Comparison of ENCODE assay signal across 16 cellular contexts in genomic region chr19:43021629-43022028, GRCh38. TPM values are rescaled to one million over a fixed set of nuclear protein-coding genes. Genes with fewer than 3 reads are reported as not detected.
DNase-seq lines count a peak whose midpoint lies in the region; ATAC-seq, FAIRE-seq and TF ChIP-seq lines count a peak whose summit lies in the region.
"Not testable (repeated sequence)": the region's sequence is repeated elsewhere in the genome, so short reads cannot be mapped to it uniquely, and the experiment has no call there.
"Had no signal": no experiment of that assay in that cellular context is flagged by ENCODE, and none has a peak within 500 bp of the region (broad histone marks: within the 10 kb centered on the region; RNA-seq: fewer than 3 reads in every experiment).

No MANE protein-coding gene starts in this region.

- CTCF ChIA-PET in AG04450 (lab: Charles Lee): not testable (repeated sequence)

- not testable (repeated sequence) for H3K27me3 Mint-ChIP-seq in astrocyte (ENCODE audit: low read depth, unreplicated experiment)

- peaks cover 19% of the 10 kb centered on the region for H3K4me1 ChIP-seq in RWPE2 (ENCODE audit: insufficient read depth, poor library complexity, severe bottlenecking)
- not testable (repeated sequence) for H3K4me1 ChIP-seq in astrocyte (ENCODE audit: insufficient read depth, low read length)

- H3K4me1 Mint-ChIP-seq in astrocyte (ENCODE audit: low read depth, unreplicated experiment): not testable (repeated sequence)

- not testable (repeated sequence) for TF ChIP-seq CTCF in AG04450 (IDR thresholded peaks at IDR 0.05; ENCODE audit: low read depth, low read length); RWPE2 (IDR thresholded peaks at IDR 0.05; ENCODE audit: poor library complexity, severe bottlenecking); astrocyte (IDR thresholded peaks at IDR 0.05; ENCODE audit: insufficient read depth, low read depth, low read length)

- DNase-seq in AG04450 (ENCODE audit: low read depth, low spot score) (peak; percentile 76), G401 (ENCODE audit: low spot score) (peak; percentile 74), HT1080 (ENCODE audit: low read depth) (peak; percentile 89), astrocyte (ENCODE audit: low read depth) (peak; percentile 93), epithelial cell of prostate (ENCODE audit: low read depth, low spot score) (peak; percentile 98), hepatic stellate cell (ENCODE audit: low spot score) (peak; percentile 59), renal cortical epithelial cell (ENCODE audit: low read depth) (peak; percentile 80)
- DNase-seq in RWPE2 (ENCODE audit: low spot score): not testable (repeated sequence)

- peaks cover 26% of the 10 kb centered on the region for H3K9me3 Mint-ChIP-seq in astrocyte (ENCODE audit: unreplicated experiment)

- in situ Hi-C loops in G401 (cut with HindIII; ENCODE audit: low sequenced_read_pairs): not testable (repeated sequence)

- H3K36me3 ChIP-seq in RWPE2 (ENCODE audit: low read depth); astrocyte (ENCODE audit: insufficient read depth, low read length): not testable (repeated sequence)

- not testable (repeated sequence) for H3K27me3 ChIP-seq in AG04450 (ENCODE audit: control insufficient read depth, insufficient read depth, low read length); RWPE2 (ENCODE audit: insufficient read depth, poor library complexity, severe bottlenecking); astrocyte (ENCODE audit: insufficient read depth, low read length)

- not testable (repeated sequence) for H3K36me3 Mint-ChIP-seq in astrocyte (ENCODE audit: low read depth, unreplicated experiment)

- H3K79me2 ChIP-seq in astrocyte (ENCODE audit: insufficient read depth, low read length): not testable (repeated sequence)

- not testable (repeated sequence) for H3K27ac Mint-ChIP-seq in astrocyte (ENCODE audit: unreplicated experiment)

- FAIRE-seq in astrocyte (lab: Jason Lieb, UNC): peak; percentile 29

- not testable (repeated sequence) for H2AFZ ChIP-seq in astrocyte (ENCODE audit: low read depth, low read length)

- H4K20me1 ChIP-seq in astrocyte (ENCODE audit: insufficient read depth, low read length): not testable (repeated sequence)

- H3K4me3 Mint-ChIP-seq in astrocyte (ENCODE audit: unreplicated experiment): not testable (repeated sequence)

- POLR2A ChIA-PET in AG04450 (lab: Yijun Ruan, JAX): interaction anchor here (0.5 kb wide), 1 partner anchor 406 kb away, joined by 5 read pairs; no protein-coding TSS in a partner anchor

- H3K4me2 ChIP-seq in astrocyte (ENCODE audit: low read length): peak overlapping the region; percentile 71

- H3K9me3 ChIP-seq in AG04450 (ENCODE audit: control insufficient read depth, insufficient read depth, low read length); RWPE2 (ENCODE audit: severe bottlenecking); astrocyte (ENCODE audit: insufficient read depth, low read depth, low read length): not testable (repeated sequence)

- H3K4me3 ChIP-seq in AG04450 (ENCODE audit: low read depth, low read length); RWPE2 (ENCODE audit: severe bottlenecking); astrocyte (ENCODE audit: insufficient read depth, low read depth, low read length): not testable (repeated sequence)

- peak overlapping the region; percentile 71 for H3K9ac ChIP-seq in astrocyte (ENCODE audit: low read length)

- H3K27ac ChIP-seq in AG04450 (ENCODE audit: low read depth, low read length) (peak overlapping the region; percentile 97), RWPE2 (ENCODE audit: poor library complexity, severe bottlenecking) (peak overlapping the region; percentile 89), astrocyte (ENCODE audit: low read depth, low read length) (peak overlapping the region; percentile 89), epithelial cell of prostate (peak overlapping the region; percentile 89)

- ATAC-seq in RWPE2 (ENCODE audit: low read depth): peak; percentile 84

RNA-seq across cellular contexts. Expression of gene PSG11, which starts 4.6 kb away (rescaled TPM):
- 0.11 TPM in 1 of 2 replicates, not detected in the other for polyA plus RNA-seq in AG04450 (2011; rRNA removed)
- not detected in 2 replicates for polyA minus RNA-seq in AG04450 (2011; rRNA and poly(A)+ RNA removed)
- total RNA-seq in G401 (2014; rRNA removed; shearing (Covaris generic)): 43.9 and 51.9 TPM in 2 replicates
- not detected in 2 replicates for total RNA-seq in HT1080 (2014; rRNA removed; shearing (Covaris generic))
- 0.26 TPM in 1 of 2 replicates, not detected in the other for polyA plus RNA-seq in HT1080 (2015; cell fraction: cytosol; rRNA removed)
- not detected in 2 replicates for polyA plus RNA-seq in HT1080 (2015; cell fraction: nucleus; rRNA removed)
- total RNA-seq in astrocyte (0.26 and 0.43 TPM in 2 replicates), renal cortical epithelial cell (not detected in 2 replicates)
- total RNA-seq: activated CD8-positive, alpha-beta T cell treated with anti-CD3 and anti-CD28 coated beads, Interleukin-2, amount 10 ng/mL, durations not matched to agents 7 days and 5 days; gastroesophageal sphincter; H9; left cardiac atrium; mesenteric fat pad; natural killer cell treated with Interleukin-12 subunit alpha and Interleukin-12 subunit beta and Interleukin-15 and Interleukin-18, amount 100 ng/mL, for 72 hours; sigmoid colon; testis had no signal
- polyA plus RNA-seq: sigmoid colon had no signal

Comparison
In these comparisons a context has a peak if more than half of its experiments do, and no peak if none do; other contexts are left out.
1. RNA of gene PSG11, which starts 4.6 kb away (total RNA-seq): 43.9 to 51.9 TPM in G401; 0.26 to 0.43 TPM in astrocyte, not detected in renal cortical epithelial cell and not detected in HT1080; every median in the first group is over 10 times any median in the second.
2. Peak in every context shown above with its lines, with median percentiles within 50 percentile points of each other: H3K27ac ChIP-seq.